8 cellular contexts compared by ENCODE assay signal in genomic region chr13:112873851-112874750, GRCh38.
A peak's percentile ranks its signal among the peaks of the same experiment; 100 is the strongest.
DNase-seq lines count a peak whose midpoint lies in the region; ATAC-seq and TF ChIP-seq lines count a peak whose summit lies in the region.

No MANE protein-coding gene starts in this region.

- no peak overlapping the region for H3K4me3 ChIP-seq in coronary artery

- DNase-seq in AG09319 (ENCODE audit: extremely low read depth, low read depth) (peak; percentile 14), NCI-H1694 treated with DMSO at 0.1 percent for 48 hours (lab: John Stamatoyannopoulos, UW) (peak; percentile 56), coronary artery (ENCODE audit: low spot score) (peak; percentile 80), medulla oblongata (ENCODE audit: extremely low spot score) (peak; percentile 89)
- DNase-seq in activated CD4-positive, CD25-positive, alpha-beta regulatory T cell treated with anti-CD3 and anti-CD28 coated beads, Interleukin-2, amount 50 U/mL, for 72 hours, result peak; percentile 69
- DNase-seq in stimulated activated CD8-positive, alpha-beta memory T cell treated with anti-CD3 and anti-CD28 coated beads, Interleukin-15, amount 100 ng/mL, for 24 hours (ENCODE audit: low read depth), result peak; percentile 31

- H3K27ac ChIP-seq in coronary artery, result peak overlapping the region in 1 of 2 donors; percentile 4

- ATAC-seq in GM18519 (IDR thresholded peaks at IDR 0.05; ENCODE audit: low FRiP score, unreplicated experiment) (peak; percentile 82), HG02973 (IDR thresholded peaks at IDR 0.05; ENCODE audit: unreplicated experiment) (peak; percentile 83)

- peak; percentile 95 for TF ChIP-seq CTCF in AG09319 (IDR thresholded peaks at IDR 0.05; ENCODE audit: low read depth, low read length)
- TF ChIP-seq CTCF in coronary artery (IDR thresholded peaks at IDR 0.05), result peak; percentile 94

Comparison
In these comparisons a context has a peak if more than half of its experiments do, and no peak if none do; other contexts are left out.
1. DNase-seq: peak in every context shown above with its lines; median percentile 89 in medulla oblongata; 80 in coronary artery; 69 in activated CD4-positive, CD25-positive, alpha-beta regulatory T cell treated with anti-CD3 and anti-CD28 coated beads, Interleukin-2, amount 50 U/mL, for 72 hours; 56 in NCI-H1694 treated with DMSO at 0.1 percent for 48 hours; 31 in stimulated activated CD8-positive, alpha-beta memory T cell treated with anti-CD3 and anti-CD28 coated beads, Interleukin-15, amount 100 ng/mL, for 24 hours; 14 in AG09319.